In genomic region chr11:128420943-128421342, GRCh38 we compare ENCODE assay signal across 14 cellular contexts.
DNase-seq lines count a peak whose midpoint lies in the region; ATAC-seq and TF ChIP-seq lines count a peak whose summit lies in the region.
"Had no signal": no experiment of that assay in that cellular context is flagged by ENCODE, and none has a peak within 500 bp of the region (broad histone marks: within the 10 kb centered on the region; RNA-seq: fewer than 3 reads in every experiment).

No MANE protein-coding gene starts in this region.

- peaks cover 3% of the 10 kb centered on the region for H3K27me3 Mint-ChIP-seq in activated naive CD8-positive, alpha-beta T cell treated with anti-CD3 and anti-CD28 coated beads, Interleukin-2, amount 50 U/mL, for 24 hours
- no peaks in the 10 kb centered on the region for H3K27me3 Mint-ChIP-seq in endothelial cell (ENCODE audit: unreplicated experiment)

- H3K36me3 ChIP-seq in left lung = no peaks in the 10 kb centered on the region
- H3K36me3 ChIP-seq: gastrocnemius medialis, MG63, neural progenitor cell had no signal

- DNase-seq in AG04449 (ENCODE audit: low read depth, low spot score) (peak; percentile 92), EH (ENCODE audit: low read depth) (peak; percentile 91), left lung (no peak), endothelial cell (ENCODE audit: low spot score) (no peak), DMS79 treated with DMSO at 0.1 percent for 48 hours (lab: John Stamatoyannopoulos, UW) (no peak)
- DNase-seq in activated naive CD8-positive, alpha-beta T cell treated with anti-CD3 and anti-CD28 coated beads, Interleukin-2, amount 50 U/mL, for 24 hours = no peak
- DNase-seq: gastrocnemius medialis, NCI-H526 treated with DMSO at 0.1 percent for 48 hours had no signal

- no peak overlapping the region for H3K4me3 Mint-ChIP-seq in activated naive CD8-positive, alpha-beta T cell treated with anti-CD3 and anti-CD28 coated beads, Interleukin-2, amount 50 U/mL, for 24 hours
- no peak overlapping the region for H3K4me3 Mint-ChIP-seq in endothelial cell (ENCODE audit: unreplicated experiment)
- H3K4me3 Mint-ChIP-seq: CD14-positive monocyte; dendritic cell treated with granulocyte-macrophage colony-stimulating factor and Interleukin-4, amounts not matched to agents 40 ng/mL and 50 ng/mL, for 4 days; neural progenitor cell had no signal

- H3K27me3 ChIP-seq in left lung = no peaks in the 10 kb centered on the region
- H3K27me3 ChIP-seq: gastrocnemius medialis, MG63, neural progenitor cell had no signal

- peaks cover 3 to 6% of the 10 kb centered on the region in 2 donors for H3K4me1 ChIP-seq in left lung

- intact Hi-C loops in left lung (cut with DNase I) = no loop called here

- POLR2A ChIA-PET in AG04449 (lab: Yijun Ruan, JAX) = interaction anchor here (1.0 kb wide), 1 partner anchor 13 kb away, joined by 3 read pairs; no protein-coding TSS in a partner anchor

- H3K4me3 ChIP-seq in AG04449 (ENCODE audit: low read depth, low read length) (no peak overlapping the region), left lung (no peak overlapping the region)
- H3K4me3 ChIP-seq: gastrocnemius medialis, MG63, neural progenitor cell had no signal

- H3K9me3 ChIP-seq in left lung = no peaks in the 10 kb centered on the region
- H3K9me3 ChIP-seq: gastrocnemius medialis, MG63 had no signal

- peaks cover 3% of the 10 kb centered on the region for H3K36me3 Mint-ChIP-seq in activated naive CD8-positive, alpha-beta T cell treated with anti-CD3 and anti-CD28 coated beads, Interleukin-2, amount 50 U/mL, for 24 hours (ENCODE audit: low read depth)
- no peaks in the 10 kb centered on the region for H3K36me3 Mint-ChIP-seq in endothelial cell (ENCODE audit: low read depth, unreplicated experiment)
- H3K36me3 Mint-ChIP-seq: CD14-positive monocyte, neural progenitor cell had no signal

- no peak for TF ChIP-seq CTCF in AG04449 (IDR thresholded peaks at IDR 0.05; ENCODE audit: insufficient read depth, low read length, missing control alignments)
- TF ChIP-seq CTCF in left lung (IDR thresholded peaks at IDR 0.05) = no peak
- TF ChIP-seq CTCF in endothelial cell (IDR thresholded peaks at IDR 0.05; ENCODE audit: unreplicated experiment) = no peak

- ATAC-seq in activated naive CD8-positive, alpha-beta T cell treated with anti-CD3 and anti-CD28 coated beads, Interleukin-2, amount 50 U/mL, for 24 hours = no peak
- peak; percentile 35 for ATAC-seq in left lung
- no peak for ATAC-seq in GM19455 (IDR thresholded peaks at IDR 0.05; ENCODE audit: unreplicated experiment)
- no peak for ATAC-seq in HG03159 (IDR thresholded peaks at IDR 0.05; ENCODE audit: unreplicated experiment)
- ATAC-seq: gastrocnemius medialis had no signal

- peaks cover 85% of the 10 kb centered on the region for H3K4me1 Mint-ChIP-seq in activated naive CD8-positive, alpha-beta T cell treated with anti-CD3 and anti-CD28 coated beads, Interleukin-2, amount 50 U/mL, for 24 hours
- peaks cover 6% of the 10 kb centered on the region for H3K4me1 Mint-ChIP-seq in endothelial cell (ENCODE audit: unreplicated experiment)
- H3K4me1 Mint-ChIP-seq: CD14-positive monocyte had no signal

- H3K9me3 Mint-ChIP-seq in activated naive CD8-positive, alpha-beta T cell treated with anti-CD3 and anti-CD28 coated beads, Interleukin-2, amount 50 U/mL, for 24 hours = no peaks in the 10 kb centered on the region
- H3K9me3 Mint-ChIP-seq in endothelial cell (ENCODE audit: unreplicated experiment) = no peaks in the 10 kb centered on the region
- H3K9me3 Mint-ChIP-seq: CD14-positive monocyte; dendritic cell treated with granulocyte-macrophage colony-stimulating factor and Interleukin-4, amounts not matched to agents 40 ng/mL and 50 ng/mL, for 4 days; neural progenitor cell had no signal

- CTCF ChIA-PET in AG04449 (lab: Yijun Ruan, JAX) = interaction anchor here (0.6 to 2.2 kb wide), 7 partner anchors 11 to 249 kb away, joined by 3 to 9 read pairs (median 4); no protein-coding TSS in a partner anchor

- peak overlapping the region; percentile 94 for H3K27ac Mint-ChIP-seq in activated naive CD8-positive, alpha-beta T cell treated with anti-CD3 and anti-CD28 coated beads, Interleukin-2, amount 50 U/mL, for 24 hours
- H3K27ac Mint-ChIP-seq in endothelial cell (ENCODE audit: unreplicated experiment) = no peak overlapping the region
- H3K27ac Mint-ChIP-seq: CD14-positive monocyte; dendritic cell treated with granulocyte-macrophage colony-stimulating factor and Interleukin-4, amounts not matched to agents 40 ng/mL and 50 ng/mL, for 4 days; neural progenitor cell had no signal

- H3K27ac ChIP-seq in left lung = no peak overlapping the region
- H3K27ac ChIP-seq: gastrocnemius medialis, neural progenitor cell had no signal

Comparison
In these comparisons a context has a peak if more than half of its experiments do, and no peak if none do; other contexts are left out.
1. DNase-seq: peak in AG04449 (single experiment) and EH (single experiment); none in activated naive CD8-positive, alpha-beta T cell treated with anti-CD3 and anti-CD28 coated beads, Interleukin-2, amount 50 U/mL, for 24 hours (single experiment), left lung (0 of 2), endothelial cell (single experiment) and DMS79 treated with DMSO at 0.1 percent for 48 hours (single experiment).